Comparison of ENCODE assay signal across 8 cellular contexts in the genomic region with DNA sequence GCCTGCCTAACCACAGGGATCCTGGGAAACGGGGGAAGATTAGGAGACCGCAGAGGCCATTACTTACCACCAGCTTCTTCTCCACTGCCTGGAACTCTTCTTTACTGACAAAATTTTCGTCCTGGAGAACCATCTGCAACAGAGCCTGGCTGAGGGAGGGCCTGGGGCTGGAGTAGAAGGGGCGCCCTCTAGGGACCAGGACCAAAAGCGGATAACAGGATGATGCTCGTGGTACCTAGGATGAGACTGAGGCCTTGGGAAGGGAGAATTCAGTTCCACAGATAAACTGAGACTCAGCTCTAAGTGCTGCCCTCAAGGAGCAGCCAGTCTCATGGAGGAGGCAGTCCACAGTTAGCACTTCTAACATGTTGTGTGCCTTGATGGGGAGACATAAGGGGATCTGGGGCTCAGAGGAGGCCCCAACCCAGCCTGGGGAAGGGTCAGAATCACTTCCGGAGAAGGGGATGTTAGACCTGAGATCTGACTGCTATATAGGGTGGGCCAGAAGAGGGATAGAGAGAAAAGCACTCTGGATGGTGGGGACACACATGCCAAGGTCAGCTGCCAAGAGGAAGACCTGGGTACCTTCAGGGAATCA. TPM values are rescaled to one million over a fixed set of nuclear protein-coding genes. Genes with fewer than 3 reads are reported as not detected.
DNase-seq lines count a peak whose midpoint lies in the region; ATAC-seq and TF ChIP-seq lines count a peak whose summit lies in the region.

No MANE protein-coding gene starts in this region.

- H3K4me3 ChIP-seq in Caco-2 (ENCODE audit: low read depth, low read length) (no peak overlapping the region; the same call in 1 of the 2 replicates), kidney epithelial cell (ENCODE audit: low read depth, low read length) (no peak overlapping the region)

- TF ChIP-seq CTCF in Caco-2 (IDR thresholded peaks at IDR 0.05; ENCODE audit: insufficient read depth in 1 of 2, low read depth in 1 of 2, low read length in 1 of 2, severe bottlenecking in 1 of 2, unreplicated experiment in 1 of 2) (peak; percentile 44 to 52), kidney epithelial cell (IDR thresholded peaks at IDR 0.05; ENCODE audit: insufficient read depth, low read length, poor library complexity, severe bottlenecking) (peak; percentile 45)

- BruUV-seq in Caco-2 (replicated peaks; lab: Mats Ljungman, UMichigan) = no TSS peak

- no peaks in the 10 kb centered on the region; the same call in 1 of the 2 replicates for H3K36me3 ChIP-seq in Caco-2 (ENCODE audit: control insufficient read depth, insufficient read depth, low read length)
- H3K36me3 ChIP-seq in kidney epithelial cell (ENCODE audit: control insufficient read depth, insufficient read depth, low read length) = peaks cover 2% of the 10 kb centered on the region

- ATAC-seq in GM18909 (IDR thresholded peaks at IDR 0.05; ENCODE audit: poor library complexity, unreplicated experiment) (no peak), HG02571 (IDR thresholded peaks at IDR 0.05; ENCODE audit: unreplicated experiment) (no peak)

- H3K4me1 Mint-ChIP-seq in Caco-2 (ENCODE audit: low read depth, unreplicated experiment) = peaks cover 13% of the 10 kb centered on the region
- peaks cover 46% of the 10 kb centered on the region for H3K4me1 Mint-ChIP-seq in activated CD4-positive, alpha-beta memory T cell treated with anti-CD3 and anti-CD28 coated beads, Interleukin-2, amount 10 ng/mL, durations not matched to agents 7 days and 5 days

- H3K4me1 ChIP-seq in Caco-2 = 0 out of 2 replicates have a peak, but pooled peaks cover 4% of the 10 kb centered on the region

- peak overlapping the region; percentile 97 for H3K27ac Mint-ChIP-seq in Caco-2 (ENCODE audit: unreplicated experiment)
- peak overlapping the region; percentile 100 for H3K27ac Mint-ChIP-seq in activated CD4-positive, alpha-beta memory T cell treated with anti-CD3 and anti-CD28 coated beads, Interleukin-2, amount 10 ng/mL, durations not matched to agents 7 days and 5 days

- CTCF ChIA-PET in Caco-2 (lab: Charles Lee) = interaction anchor here (0.6 kb wide), 1 partner anchor 425 kb away, joined by 3 read pairs; no protein-coding TSS in a partner anchor
- CTCF ChIA-PET in activated CD4-positive, alpha-beta memory T cell treated with anti-CD3 and anti-CD28 coated beads, Interleukin-2, amount 10 ng/mL, durations not matched to agents 7 days and 5 days (lab: Charles Lee) = interaction anchor here (0.8 to 3.3 kb wide), 15 partner anchors 9 to 1188 kb away, joined by 3 to 26 read pairs (median 4); partner anchors contain the start of gene MZB1

- no peaks in the 10 kb centered on the region for H3K9me3 Mint-ChIP-seq in Caco-2 (ENCODE audit: unreplicated experiment)
- no peaks in the 10 kb centered on the region for H3K9me3 Mint-ChIP-seq in activated CD4-positive, alpha-beta memory T cell treated with anti-CD3 and anti-CD28 coated beads, Interleukin-2, amount 10 ng/mL, durations not matched to agents 7 days and 5 days

- H3K36me3 Mint-ChIP-seq in Caco-2 (ENCODE audit: insufficient read depth, unreplicated experiment) = peaks cover 19% of the 10 kb centered on the region
- H3K36me3 Mint-ChIP-seq in activated CD4-positive, alpha-beta memory T cell treated with anti-CD3 and anti-CD28 coated beads, Interleukin-2, amount 10 ng/mL, durations not matched to agents 7 days and 5 days (ENCODE audit: low read depth) = peaks cover 15% of the 10 kb centered on the region

- H3K4me3 Mint-ChIP-seq in Caco-2 (ENCODE audit: unreplicated experiment) = peak overlapping the region; percentile 90
- H3K4me3 Mint-ChIP-seq in activated CD4-positive, alpha-beta memory T cell treated with anti-CD3 and anti-CD28 coated beads, Interleukin-2, amount 10 ng/mL, durations not matched to agents 7 days and 5 days = peak overlapping the region; percentile 96

- peak in 1 of 2 experiments; percentile 52 for DNase-seq in Caco-2
- peak; percentile 41 for DNase-seq in HT1080 (ENCODE audit: low read depth)
- peak; percentile 44 for DNase-seq in activated CD4-positive, alpha-beta memory T cell treated with anti-CD3 and anti-CD28 coated beads, Interleukin-2, amount 10 ng/mL, durations not matched to agents 7 days and 5 days
- DNase-seq in kidney epithelial cell (ENCODE audit: low read depth) = no peak
- DNase-seq in COR-L47 (lab: John Stamatoyannopoulos, UW) = no peak
- no peak for DNase-seq in Ammon's horn (ENCODE audit: low spot score)

- POLR2A ChIA-PET in Caco-2 (lab: Charles Lee) = no interaction called here
- POLR2A ChIA-PET in activated CD4-positive, alpha-beta memory T cell treated with anti-CD3 and anti-CD28 coated beads, Interleukin-2, amount 10 ng/mL, durations not matched to agents 7 days and 5 days (lab: Charles Lee) = interaction anchor here (1.0 to 11.0 kb wide), 9 partner anchors 7 to 827 kb away, joined by 3 to 137 read pairs (median 6); partner anchors contain the start of genes DNAJC18, HSPA9, MZB1 and PROB1

- no peaks in the 10 kb centered on the region for H3K27me3 Mint-ChIP-seq in Caco-2 (ENCODE audit: insufficient read depth, unreplicated experiment)
- no peaks in the 10 kb centered on the region for H3K27me3 Mint-ChIP-seq in activated CD4-positive, alpha-beta memory T cell treated with anti-CD3 and anti-CD28 coated beads, Interleukin-2, amount 10 ng/mL, durations not matched to agents 7 days and 5 days

- intact Hi-C loops in Caco-2 (cut with micrococcal nuclease; ENCODE audit: unreplicated experiment) = loop anchor here (1.0 kb wide), 1 partner anchor 9 kb away; no protein-coding TSS in a partner anchor

- H3K27me3 ChIP-seq in Caco-2 (replicated peaks; ENCODE audit: control insufficient read depth, insufficient read depth, low read length) (no peaks in the 10 kb centered on the region), kidney epithelial cell (ENCODE audit: control insufficient read depth, insufficient read depth, low read length) (no peaks in the 10 kb centered on the region)

- no peaks in the 10 kb centered on the region for H3K9me3 ChIP-seq in Caco-2

RNA-seq across cellular contexts. Expression of gene SPATA24, which starts 1.2 kb away (rescaled TPM):
- total RNA-seq in Caco-2 (2022) (10.1 and 10.2 TPM in 2 replicates), kidney epithelial cell (7.7 and 8.8 TPM in 2 replicates)
- 5.9 and 6.7 TPM in 2 replicates for total RNA-seq in HT1080 (2014; rRNA removed; shearing (Covaris generic))
- polyA plus RNA-seq in HT1080 (2015; cell fraction: cytosol; rRNA removed) = 4.9 and 9.9 TPM in 2 replicates
- polyA plus RNA-seq in HT1080 (2015; cell fraction: nucleus; rRNA removed) = 5.5 and 9.2 TPM in 2 replicates
- total RNA-seq in activated CD4-positive, alpha-beta memory T cell treated with anti-CD3 and anti-CD28 coated beads, Interleukin-2, amount 10 ng/mL, durations not matched to agents 7 days and 5 days = 1 to 10 TPM; 9.4 to 9.5 TPM

RNA-seq across cellular contexts. Expression of gene PROB1, which starts 7.8 kb away (rescaled TPM):
- total RNA-seq in Caco-2 (2022) = 2.7 and 2.9 TPM in 2 replicates
- 0.17 and 0.53 TPM in 2 replicates for total RNA-seq in HT1080 (2014; rRNA removed; shearing (Covaris generic))
- polyA plus RNA-seq in HT1080 (2015; cell fraction: cytosol; rRNA removed) = 0.43 and 0.71 TPM in 2 replicates
- 1.7 and 1.8 TPM in 2 replicates for polyA plus RNA-seq in HT1080 (2015; cell fraction: nucleus; rRNA removed)
- 1 to 10 TPM; 5.5 TPM for total RNA-seq in activated CD4-positive, alpha-beta memory T cell treated with anti-CD3 and anti-CD28 coated beads, Interleukin-2, amount 10 ng/mL, durations not matched to agents 7 days and 5 days
- total RNA-seq in kidney epithelial cell = 3.0 and 3.6 TPM in 2 replicates

RNA-seq across cellular contexts. Expression of gene MZB1, which starts 12.9 kb away (rescaled TPM):
- total RNA-seq in Caco-2 (2022) = not detected in 2 replicates
- total RNA-seq in HT1080 (2014; rRNA removed; shearing (Covaris generic)) = not detected in 2 replicates
- polyA plus RNA-seq in HT1080 (2015; cell fraction: cytosol; rRNA removed) = not detected in 2 replicates
- 0.17 and 0.72 TPM in 2 replicates for polyA plus RNA-seq in HT1080 (2015; cell fraction: nucleus; rRNA removed)
- 10 to 100 TPM; 48.1 TPM for total RNA-seq in activated CD4-positive, alpha-beta memory T cell treated with anti-CD3 and anti-CD28 coated beads, Interleukin-2, amount 10 ng/mL, durations not matched to agents 7 days and 5 days
- total RNA-seq in kidney epithelial cell = not detected in 2 replicates

RNA-seq across cellular contexts. Expression of gene SLC23A1, which starts 19.6 kb away (rescaled TPM):
- total RNA-seq in Caco-2 (2022) (20.4 and 24.0 TPM in 2 replicates), kidney epithelial cell (not detected in 2 replicates)
- not detected in 2 replicates for total RNA-seq in HT1080 (2014; rRNA removed; shearing (Covaris generic))
- not detected in 2 replicates for polyA plus RNA-seq in HT1080 (2015; cell fraction: cytosol; rRNA removed)
- polyA plus RNA-seq in HT1080 (2015; cell fraction: nucleus; rRNA removed) = 0.36 TPM in 1 of 2 replicates, not detected in the other
- 1 to 10 TPM; 1.0 to 1.8 TPM for total RNA-seq in activated CD4-positive, alpha-beta memory T cell treated with anti-CD3 and anti-CD28 coated beads, Interleukin-2, amount 10 ng/mL, durations not matched to agents 7 days and 5 days

RNA-seq across cellular contexts. Expression of gene DNAJC18, which starts 36.7 kb away (rescaled TPM):
- total RNA-seq in Caco-2 (2022) = 12.5 and 14.1 TPM in 2 replicates
- total RNA-seq in HT1080 (2014; rRNA removed; shearing (Covaris generic)) = 5.1 and 11.9 TPM in 2 replicates
- 12.7 and 17.5 TPM in 2 replicates for polyA plus RNA-seq in HT1080 (2015; cell fraction: cytosol; rRNA removed)
- 14.0 and 16.5 TPM in 2 replicates for polyA plus RNA-seq in HT1080 (2015; cell fraction: nucleus; rRNA removed)
- 10 to 100 TPM; 16.1 to 17.0 TPM for total RNA-seq in activated CD4-positive, alpha-beta memory T cell treated with anti-CD3 and anti-CD28 coated beads, Interleukin-2, amount 10 ng/mL, durations not matched to agents 7 days and 5 days
- 8.1 and 14.2 TPM in 2 replicates for total RNA-seq in kidney epithelial cell

Comparison
In these comparisons a context has a peak if more than half of its experiments do, and no peak if none do; other contexts are left out.
1. DNase-seq: peak in HT1080 (single experiment) and activated CD4-positive, alpha-beta memory T cell treated with anti-CD3 and anti-CD28 coated beads, Interleukin-2, amount 10 ng/mL, durations not matched to agents 7 days and 5 days (single experiment); none in kidney epithelial cell (single experiment), COR-L47 (single experiment) and Ammon's horn (single experiment).
2. RNA of gene MZB1, which starts 12.9 kb away (total RNA-seq): 48.1 TPM in activated CD4-positive, alpha-beta memory T cell treated with anti-CD3 and anti-CD28 coated beads, Interleukin-2, amount 10 ng/mL, durations not matched to agents 7 days and 5 days; not detected in Caco-2, not detected in HT1080 and not detected in kidney epithelial cell; every median in the first group is over 10 times any median in the second.